ENCODE assay signal across 8 cellular contexts in genomic region chr22:40183029-40183581, GRCh38. TPM values are rescaled to one million over a fixed set of nuclear protein-coding genes. Genes with fewer than 3 reads are reported as not detected.
A peak's percentile ranks its signal among the peaks of the same experiment; 100 is the strongest.
DNase-seq lines count a peak whose midpoint lies in the region; ATAC-seq, FAIRE-seq and TF ChIP-seq lines count a peak whose summit lies in the region.

No MANE protein-coding gene starts in this region.

- CTCF ChIA-PET in CD4-positive, alpha-beta memory T cell (lab: Charles Lee; ENCODE audit: partially characterized antibody) = no interaction called here

- H3K36me3 Mint-ChIP-seq in CD4-positive, alpha-beta memory T cell = peaks cover 9 to 17% of the 10 kb centered on the region in 2 donors
- H3K36me3 Mint-ChIP-seq in mesothelial cell of epicardium = peaks cover 9% of the 10 kb centered on the region

- H3K4me3 ChIP-seq in CD4-positive, alpha-beta memory T cell (ENCODE audit: low read length in 2 of 2) = no peak overlapping the region
- H3K4me3 ChIP-seq in coronary artery = peak overlapping the region; percentile 24

- no peak for ATAC-seq in HG02759 (IDR thresholded peaks at IDR 0.05; ENCODE audit: unreplicated experiment)

- peaks cover 85% of the 10 kb centered on the region for H3K4me1 ChIP-seq in CD4-positive, alpha-beta memory T cell (ENCODE audit: insufficient read depth, low read length)

- no peaks in the 10 kb centered on the region for H3K27me3 ChIP-seq in CD4-positive, alpha-beta memory T cell (ENCODE audit: insufficient read depth, low read length)

- no peak overlapping the region for H3K27ac ChIP-seq in CD4-positive, alpha-beta memory T cell (ENCODE audit: low read depth, low read length)
- peak overlapping the region in 1 of 2 donors; percentile 50 for H3K27ac ChIP-seq in coronary artery

- peak overlapping the region; percentile 73 to 92 (median 89) for H3K27ac Mint-ChIP-seq in CD4-positive, alpha-beta memory T cell
- peak overlapping the region; percentile 97 for H3K27ac Mint-ChIP-seq in mesothelial cell of epicardium

- no peak for TF ChIP-seq CTCF in coronary artery (IDR thresholded peaks at IDR 0.05)
- TF ChIP-seq CTCF in mesothelial cell of epicardium (IDR thresholded peaks at IDR 0.05; ENCODE audit: unreplicated experiment) = no peak

- H3K9me3 Mint-ChIP-seq in CD4-positive, alpha-beta memory T cell = peaks cover 0 to under 1% (median 0%) of the 10 kb centered on the region in 8 donors
- H3K9me3 Mint-ChIP-seq in mesothelial cell of epicardium = peaks cover 5% of the 10 kb centered on the region

- H3K4me1 Mint-ChIP-seq in CD4-positive, alpha-beta memory T cell = peaks cover 57 to 89% (median 73%) of the 10 kb centered on the region in 4 donors
- H3K4me1 Mint-ChIP-seq in mesothelial cell of epicardium = peaks cover 51% of the 10 kb centered on the region

- POLR2A ChIA-PET in CD4-positive, alpha-beta memory T cell (lab: Charles Lee; ENCODE audit: partially characterized antibody) = no interaction called here

- intact Hi-C loops in CD4-positive, alpha-beta memory T cell (cut with micrococcal nuclease) = no loop called here

- DNase-seq in CD4-positive, alpha-beta memory T cell = peak in 2 of 5 donors; percentile 25 to 35
- peak; percentile 61 to 82 for DNase-seq in NOMO-1 (lab: John Stamatoyannopoulos, UW; ENCODE audit: unreplicated experiment in 2 of 2)
- no peak for DNase-seq in coronary artery (ENCODE audit: low spot score)
- no peak for DNase-seq in mesothelial cell of epicardium (ENCODE audit: low spot score in 2 of 2, unreplicated experiment in 2 of 2)
- no peak for DNase-seq in midbrain (lab: John Stamatoyannopoulos, UW)
- no peak for DNase-seq in HK-2 (ENCODE audit: unreplicated experiment)
- no peak for DNase-seq in GM19239 (ENCODE audit: insufficient read length, low spot score)

- H3K27me3 Mint-ChIP-seq in CD4-positive, alpha-beta memory T cell = no peaks in the 10 kb centered on the region
- no peaks in the 10 kb centered on the region for H3K27me3 Mint-ChIP-seq in mesothelial cell of epicardium (ENCODE audit: low read depth)

- FAIRE-seq in GM19239 (lab: Jason Lieb, UNC) = no peak

- H3K36me3 ChIP-seq in CD4-positive, alpha-beta memory T cell (ENCODE audit: insufficient read depth, low read length) = no peaks in the 10 kb centered on the region

- H3K9me3 ChIP-seq in CD4-positive, alpha-beta memory T cell (ENCODE audit: control insufficient read depth in 1 of 2, low read length in 2 of 2) = no peaks in the 10 kb centered on the region

- peak overlapping the region; percentile 56 to 80 (median 74) for H3K4me3 Mint-ChIP-seq in CD4-positive, alpha-beta memory T cell
- H3K4me3 Mint-ChIP-seq in mesothelial cell of epicardium = peak overlapping the region; percentile 41

RNA-seq across cellular contexts. Expression of gene TNRC6B, which starts 5.4 kb away (rescaled TPM):
- total RNA-seq in CD4-positive, alpha-beta memory T cell = 100 to 1,000 TPM; 137 to 155 TPM
- 100 to 1,000 TPM in 1 of 2 donors, 10 to 100 TPM in 1; 27.3 to 109 TPM for polyA plus RNA-seq in CD4-positive, alpha-beta memory T cell
- 71.5 to 80.1 TPM (median 75.7 TPM) in 3 replicates for total RNA-seq in mesothelial cell of epicardium

Comparison
In these comparisons a context has a peak if more than half of its experiments do, and no peak if none do; other contexts are left out.
1. DNase-seq: peak in NOMO-1 (2 of 2); none in coronary artery (single experiment), mesothelial cell of epicardium (0 of 2), midbrain (single experiment), HK-2 (single experiment) and GM19239 (single experiment).